ENCODE assay signal across 20 cellular contexts in the genomic region with DNA sequence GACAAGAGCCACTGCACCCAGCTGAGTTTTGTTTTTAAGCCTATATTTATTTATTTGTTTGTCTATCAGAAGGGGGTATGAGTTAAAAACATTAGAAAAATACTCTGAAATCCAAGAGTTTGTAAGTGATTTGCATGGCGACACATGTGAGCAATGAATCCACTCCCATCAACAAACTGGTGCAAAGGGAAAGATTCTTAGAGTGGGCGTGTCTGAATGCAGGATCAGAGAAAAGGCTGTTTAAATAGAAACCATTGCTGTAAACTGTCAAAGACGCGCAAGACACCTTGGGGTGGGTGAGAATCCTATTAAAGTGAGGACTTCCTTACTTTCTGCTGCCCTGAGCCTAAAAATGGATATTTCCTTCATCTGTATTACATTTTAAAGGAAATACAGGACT. TPM values are rescaled to one million over a fixed set of nuclear protein-coding genes. Genes with fewer than 3 reads are reported as not detected.
DNase-seq lines count a peak whose midpoint lies in the region; ATAC-seq, FAIRE-seq and TF ChIP-seq lines count a peak whose summit lies in the region.
"Had no signal": no experiment of that assay in that cellular context is flagged by ENCODE, and none has a peak within 500 bp of the region (broad histone marks: within the 10 kb centered on the region; RNA-seq: fewer than 3 reads in every experiment).

No MANE protein-coding gene starts in this region.

- ATAC-seq in effector memory CD8-positive, alpha-beta T cell (replicated peaks): no peak
- no peak for ATAC-seq in GM18498 (IDR thresholded peaks at IDR 0.05; ENCODE audit: unreplicated experiment)
- ATAC-seq: Panc1 had no signal

- WGBS in suprapubic skin: 93% methylated on average over 4 of the region's 4 CpGs

- DNase-seq in LoVo (ENCODE audit: low spot score) (peak; percentile 43), GM10266 (ENCODE audit: extremely low spot score) (no peak), GM19239 (ENCODE audit: insufficient read length, low spot score) (no peak), suprapubic skin (ENCODE audit: low spot score in 2 of 2) (no peak)
- no peak for DNase-seq in effector memory CD8-positive, alpha-beta T cell
- DNase-seq: ACHN; CD4-positive, alpha-beta memory T cell; GDM1; NCI-H1417; NCI-H187; NCI-H2107; NCI-H2227 treated with DMSO at 0.1 percent for 48 hours; NCI-H510A; SIG-M5; SK-N-SH had no signal

- peak overlapping the region in 1 of 2 donors; percentile 17 for H3K9ac ChIP-seq in mucosa of rectum (ENCODE audit: low read depth in 1 of 2, low read length in 2 of 2)
- H3K9ac ChIP-seq: BLaER1, SK-N-SH had no signal

- peak overlapping the region; percentile 9 to 62 for H3K27ac Mint-ChIP-seq in effector memory CD8-positive, alpha-beta T cell

- no peaks in the 10 kb centered on the region for H3K4me1 Mint-ChIP-seq in effector memory CD8-positive, alpha-beta T cell (ENCODE audit: low read depth in 2 of 2)
- H3K4me1 Mint-ChIP-seq: CD4-positive, alpha-beta memory T cell had no signal

- no peak overlapping the region for H3K4me3 ChIP-seq in mucosa of rectum (ENCODE audit: low read length in 2 of 2)
- H3K4me3 ChIP-seq in suprapubic skin: no peak overlapping the region
- H3K4me3 ChIP-seq: BLaER1 had no signal

- no peaks in the 10 kb centered on the region for H3K27me3 Mint-ChIP-seq in effector memory CD8-positive, alpha-beta T cell
- H3K27me3 Mint-ChIP-seq: CD4-positive, alpha-beta memory T cell; IgD-negative memory B cell had no signal

- H3K4me1 ChIP-seq in mucosa of rectum (ENCODE audit: control insufficient read depth in 2 of 2, insufficient read depth in 2 of 2, low read length in 2 of 2) (peaks cover 10 to 14% of the 10 kb centered on the region in 2 donors), suprapubic skin (peaks cover 8% of the 10 kb centered on the region)
- H3K4me1 ChIP-seq: BLaER1 had no signal

- no peak for TF ChIP-seq POLR2A in suprapubic skin (IDR thresholded peaks at IDR 0.05)

- H3K9me3 Mint-ChIP-seq in effector memory CD8-positive, alpha-beta T cell: no peaks in the 10 kb centered on the region
- H3K9me3 Mint-ChIP-seq: CD4-positive, alpha-beta memory T cell; IgD-negative memory B cell had no signal

- no peak for FAIRE-seq in GM19239 (lab: Jason Lieb, UNC)

- H3K36me3 Mint-ChIP-seq in effector memory CD8-positive, alpha-beta T cell (ENCODE audit: insufficient read depth): peaks cover 31% of the 10 kb centered on the region

- H3K9me3 ChIP-seq in mucosa of rectum (ENCODE audit: control insufficient read depth in 2 of 2, low read length in 2 of 2) (no peaks in the 10 kb centered on the region), suprapubic skin (no peaks in the 10 kb centered on the region)
- H3K9me3 ChIP-seq: BLaER1, SK-N-SH had no signal

- no peaks in the 10 kb centered on the region for H3K27me3 ChIP-seq in mucosa of rectum (ENCODE audit: control insufficient read depth in 2 of 2, insufficient read depth in 2 of 2, low read length in 2 of 2)
- no peaks in the 10 kb centered on the region for H3K27me3 ChIP-seq in suprapubic skin
- H3K27me3 ChIP-seq: BLaER1 had no signal

- H3K27ac ChIP-seq in mucosa of rectum (ENCODE audit: low read depth in 2 of 2, low read length in 2 of 2) (peak overlapping the region; percentile 26 to 61), suprapubic skin (no peak overlapping the region)
- H3K27ac ChIP-seq: BLaER1 had no signal

- TF ChIP-seq CTCF in GM10266 (IDR thresholded peaks at IDR 0.05; ENCODE audit: control insufficient read depth, insufficient read depth, low read depth, missing control alignments) (no peak), suprapubic skin (IDR thresholded peaks at IDR 0.05) (no peak)

- H3K4me3 Mint-ChIP-seq in effector memory CD8-positive, alpha-beta T cell: no peak overlapping the region
- H3K4me3 Mint-ChIP-seq: CD4-positive, alpha-beta memory T cell; IgD-negative memory B cell had no signal

- TF ChIP-seq EP300 in suprapubic skin (IDR thresholded peaks at IDR 0.05): no peak

- H3K36me3 ChIP-seq in mucosa of rectum (ENCODE audit: control insufficient read depth in 2 of 2, insufficient read depth in 2 of 2, low read length in 2 of 2): peaks cover 71 to 73% of the 10 kb centered on the region in 2 donors
- peaks cover 95% of the 10 kb centered on the region for H3K36me3 ChIP-seq in suprapubic skin

RNA-seq across cellular contexts. Expression of gene ZFYVE26, which starts 51.9 kb away (rescaled TPM):
- 10 to 100 TPM; 20.9 to 81.6 (median 40.9) TPM for total RNA-seq in suprapubic skin

RNA-seq across cellular contexts. Expression of gene RAD51B, which starts 55.1 kb away (rescaled TPM):
- total RNA-seq in suprapubic skin: 10 to 100 TPM; 19.6 to 39.7 (median 25.4) TPM
